In genomic region chr11:97934572-97935208, GRCh38 we compare ENCODE assay signal across 30 cellular contexts.
"Had no signal": no experiment of that assay in that cellular context is flagged by ENCODE, and none has a peak within 500 bp of the region (broad histone marks: within the 10 kb centered on the region; RNA-seq: fewer than 3 reads in every experiment).

No MANE protein-coding gene starts in this region.

- H3K9me3 ChIP-seq: pancreas, prostate gland, suprapubic skin, thoracic aorta, tibial artery, upper lobe of right lung had no signal

- H3K27ac ChIP-seq: left lung, pancreas, prostate gland, skin epidermis, spleen, suprapubic skin, thoracic aorta, tibial artery, upper lobe of right lung had no signal

- FAIRE-seq: islet of Langerhans, pancreas, urothelium cell line had no signal

- H3K9me3 Mint-ChIP-seq: nephron progenitor cell had no signal

- H3K27me3 ChIP-seq: left lung, pancreas, spleen, suprapubic skin, tibial artery, upper lobe of right lung had no signal

- H3K27ac Mint-ChIP-seq: immature natural killer cell; mesothelial cell of epicardium; naive B cell; natural killer cell; nephron progenitor cell; stimulated activated effector memory CD8-positive, alpha-beta T cell treated with anti-CD3 and anti-CD28 coated beads, Interleukin-12 subunit alpha, Interleukin-12 subunit beta, amount 100 ng/mL, for 72 hours; stimulated activated naive CD8-positive, alpha-beta T cell treated with anti-CD3 and anti-CD28 coated beads, Interleukin-15, Interleukin-2, amounts not matched to agents 100 ng/mL and 50 ng/mL, for 24 hours had no signal

- H3K4me3 Mint-ChIP-seq: immature natural killer cell; mesothelial cell of epicardium; naive B cell; natural killer cell; nephron progenitor cell; stimulated activated effector memory CD8-positive, alpha-beta T cell treated with anti-CD3 and anti-CD28 coated beads, Interleukin-12 subunit alpha, Interleukin-12 subunit beta, amount 100 ng/mL, for 72 hours; stimulated activated naive CD8-positive, alpha-beta T cell treated with anti-CD3 and anti-CD28 coated beads, Interleukin-15, Interleukin-2, amounts not matched to agents 100 ng/mL and 50 ng/mL, for 24 hours had no signal

- H3K4me1 Mint-ChIP-seq: immature natural killer cell; mesothelial cell of epicardium; naive B cell; natural killer cell; nephron progenitor cell; stimulated activated effector memory CD8-positive, alpha-beta T cell treated with anti-CD3 and anti-CD28 coated beads, Interleukin-12 subunit alpha, Interleukin-12 subunit beta, amount 100 ng/mL, for 72 hours had no signal

- H3K36me3 ChIP-seq: left lung, pancreas, prostate gland, spleen, suprapubic skin, thoracic aorta, tibial artery, upper lobe of right lung had no signal

- H3K36me3 Mint-ChIP-seq: immature natural killer cell; mesothelial cell of epicardium; naive B cell; natural killer cell; stimulated activated effector memory CD8-positive, alpha-beta T cell treated with anti-CD3 and anti-CD28 coated beads, Interleukin-12 subunit alpha, Interleukin-12 subunit beta, amount 100 ng/mL, for 72 hours had no signal

- DNase-seq: hypothalamus; immature natural killer cell; kidney; left colon; left lung; mesendoderm; naive B cell; natural killer cell; nephron progenitor cell; pancreas; posterior cingulate gyrus; retina; right cardiac atrium; spleen; stimulated activated CD4-positive, alpha-beta T cell treated with anti-CD3 and anti-CD28 coated beads, Interleukin-4, amount 100 ng/mL, for 24 hours; stimulated activated naive CD4-positive, alpha-beta T cell; tibial artery; trophoblast cell; upper lobe of right lung had no signal

- H3K27me3 Mint-ChIP-seq: naive B cell; stimulated activated naive CD8-positive, alpha-beta T cell treated with anti-CD3 and anti-CD28 coated beads, Interleukin-15, Interleukin-2, amounts not matched to agents 100 ng/mL and 50 ng/mL, for 24 hours had no signal

- H3K4me1 ChIP-seq: left lung, pancreas, prostate gland, spleen, suprapubic skin, tibial artery, upper lobe of right lung had no signal

- H3K4me3 ChIP-seq: left lung, lung, pancreas, prostate gland, skin epidermis, spleen, suprapubic skin, thoracic aorta, tibial artery, upper lobe of right lung had no signal

- ATAC-seq: left colon; left lung; natural killer cell; pancreas; right cardiac atrium; sciatic nerve; stimulated activated effector memory CD8-positive, alpha-beta T cell treated with anti-CD3 and anti-CD28 coated beads, Interleukin-12 subunit alpha, Interleukin-12 subunit beta, amount 100 ng/mL, for 72 hours; upper lobe of right lung had no signal
